8 cellular contexts compared by ENCODE assay signal in genomic region chr17:78172284-78173024, GRCh38. TPM values are rescaled to one million over a fixed set of nuclear protein-coding genes. Genes with fewer than 3 reads are reported as not detected.
DNase-seq lines count a peak whose midpoint lies in the region; ATAC-seq, FAIRE-seq and TF ChIP-seq lines count a peak whose summit lies in the region.

No MANE protein-coding gene starts in this region.

- no peak overlapping the region for H3K4me2 ChIP-seq in endothelial cell of umbilical vein (ENCODE audit: insufficient read depth, low read length)

- CTCF ChIA-PET in endothelial cell of umbilical vein (lab: Charles Lee), result interaction anchor here (1.2 kb wide), 2 partner anchors 60 to 88 kb away, joined by 4 to 6 read pairs; no protein-coding TSS in a partner anchor

- H3K4me1 ChIP-seq in endothelial cell of umbilical vein (ENCODE audit: control insufficient read depth, extremely low read depth, insufficient read depth, low read length), result peaks cover 10% of the 10 kb centered on the region
- peaks cover 11% of the 10 kb centered on the region for H3K4me1 ChIP-seq in rectal smooth muscle tissue (ENCODE audit: control insufficient read depth, insufficient read depth, low read length)

- peaks cover 0 to 6% of the 10 kb centered on the region in 2 experiments for H3K36me3 ChIP-seq in endothelial cell of umbilical vein (ENCODE audit: control insufficient read depth in 2 of 2, extremely low read depth in 1 of 2, insufficient read depth in 2 of 2, low read length in 2 of 2)
- H3K36me3 ChIP-seq in rectal smooth muscle tissue (ENCODE audit: control insufficient read depth, insufficient read depth, low read length), result peaks cover 4% of the 10 kb centered on the region

- H3K79me2 ChIP-seq in endothelial cell of umbilical vein (ENCODE audit: control insufficient read depth, insufficient read depth, low read length), result no peaks in the 10 kb centered on the region

- H4K20me1 ChIP-seq in endothelial cell of umbilical vein (replicated peaks; ENCODE audit: control insufficient read depth, extremely low read depth, insufficient read depth, low read length), result no peaks in the 10 kb centered on the region

- BruUV-seq in endothelial cell of umbilical vein (replicated peaks; lab: Mats Ljungman, UMichigan), result no TSS peak

- ATAC-seq in HG03469 (IDR thresholded peaks at IDR 0.05; ENCODE audit: unreplicated experiment) (no peak), HG02642 (IDR thresholded peaks at IDR 0.05; ENCODE audit: poor library complexity, unreplicated experiment) (no peak)

- DNase-seq in NCI-H526 treated with DMSO at 0.1 percent for 48 hours (lab: John Stamatoyannopoulos, UW) (peak; percentile 17), endothelial cell of umbilical vein (ENCODE audit: low read depth, low spot score) (peak; percentile 21), germinal center (ENCODE audit: low spot score) (no peak)
- no peak for DNase-seq in stimulated activated CD4-positive, alpha-beta T cell treated with anti-CD3 and anti-CD28 coated beads, Interleukin-12 subunit alpha, Interleukin-12 subunit beta, amount 100 ng/mL, for 4 hours

- POLR2A ChIA-PET in endothelial cell of umbilical vein (lab: Charles Lee), result no interaction called here

- dilution Hi-C loops in endothelial cell of umbilical vein (cut with MboI; ENCODE audit: extremely low pct_ligation_motif_present, low sequenced_read_pairs), result no loop called here

- H3K27ac ChIP-seq in endothelial cell of umbilical vein (ENCODE audit: insufficient read depth, low read depth, low read length), result no peak overlapping the region
- peak overlapping the region; percentile 47 for H3K27ac ChIP-seq in rectal smooth muscle tissue (ENCODE audit: low read depth, low read length)

- no peaks in the 10 kb centered on the region for H3K9me3 ChIP-seq in endothelial cell of umbilical vein (replicated peaks; ENCODE audit: control insufficient read depth, insufficient read depth, low read length)

- H2AFZ ChIP-seq in endothelial cell of umbilical vein (ENCODE audit: low read depth, low read length), result no peak overlapping the region

- H3K9ac ChIP-seq in endothelial cell of umbilical vein (replicated peaks; ENCODE audit: extremely low read depth, insufficient read depth, low read length), result no peak overlapping the region
- no peak overlapping the region for H3K9ac ChIP-seq in rectal smooth muscle tissue (ENCODE audit: low read length)

- TF ChIP-seq POLR2A in GM18526 (IDR thresholded peaks at IDR 0.05; ENCODE audit: extremely low read depth, insufficient read length), result peak; percentile 18
- no peak for TF ChIP-seq POLR2A in endothelial cell of umbilical vein (IDR thresholded peaks at IDR 0.05; ENCODE audit: low read depth, low read length)

- H3K4me3 ChIP-seq in endothelial cell of umbilical vein (replicated peaks in 1 of 3; ENCODE audit: insufficient read depth in 1 of 3, low read depth in 1 of 3, low read length in 3 of 3) (no peak overlapping the region), rectal smooth muscle tissue (ENCODE audit: low read length) (no peak overlapping the region)

- H3K27me3 ChIP-seq in endothelial cell of umbilical vein (ENCODE audit: control insufficient read depth in 2 of 2, insufficient read depth in 2 of 2, low read length in 2 of 2) (no peaks in the 10 kb centered on the region), rectal smooth muscle tissue (ENCODE audit: control insufficient read depth, insufficient read depth, low read length) (no peaks in the 10 kb centered on the region)

- H3K9me1 ChIP-seq in endothelial cell of umbilical vein (replicated peaks; ENCODE audit: control insufficient read depth, extremely low read depth, insufficient read depth, low read length), result no peaks in the 10 kb centered on the region

- intact Hi-C loops in endothelial cell of umbilical vein (cut with micrococcal nuclease), result no loop called here

- no peak for FAIRE-seq in endothelial cell of umbilical vein (lab: Jason Lieb, UNC)

- TF ChIP-seq CTCF in endothelial cell of umbilical vein (IDR thresholded peaks at IDR 0.05; ENCODE audit: extremely low read depth in 1 of 2, insufficient read depth in 1 of 2, low read depth in 1 of 2, low read length in 2 of 2), result no peak

TF ChIP-seq in endothelial cell of umbilical vein, 7 proteins besides CTCF, POLR2A, EP300 and RAD21:
- TF ChIP-seq FOS (IDR thresholded peaks at IDR 0.05; ENCODE audit: borderline replicate concordance, insufficient read depth, low read length) (no peak), POLR2AphosphoS5 (IDR thresholded peaks at IDR 0.05; ENCODE audit: insufficient read depth, low read depth, low read length) (peak; percentile 18)
TF ChIP-seq in endothelial cell of umbilical vein: peak in this region for 1.

RNA-seq across cellular contexts. Expression of gene SYNGR2, which starts 4.1 kb away (rescaled TPM):
- total RNA-seq in endothelial cell of umbilical vein, result 58.6 and 65.9 TPM in 2 replicates
- polyA plus RNA-seq in endothelial cell of umbilical vein, result 281 and 431 TPM in 2 replicates
- 97.5 and 128 TPM in 2 replicates for polyA plus RNA-seq in endothelial cell of umbilical vein (2011; cell fraction: cytosol; rRNA removed)
- polyA plus RNA-seq in endothelial cell of umbilical vein (2011; cell fraction: nucleus; rRNA removed), result 46.6 and 51.0 TPM in 2 replicates
- 63.4 and 110 TPM in 2 replicates for polyA plus RNA-seq in endothelial cell of umbilical vein (2012)
- 144 and 146 TPM in 2 replicates for polyA minus RNA-seq in endothelial cell of umbilical vein
- 62.3 TPM for polyA minus RNA-seq in endothelial cell of umbilical vein (2011; cell fraction: cytosol; rRNA and poly(A)+ RNA removed)
- polyA minus RNA-seq in endothelial cell of umbilical vein (2011; cell fraction: nucleus; rRNA and poly(A)+ RNA removed), result 15.9 and 17.9 TPM in 2 replicates

RNA-seq across cellular contexts. Expression of gene TK1, which starts 14.4 kb away (rescaled TPM):
- total RNA-seq in endothelial cell of umbilical vein, result 110 and 111 TPM in 2 replicates
- 159 and 174 TPM in 2 replicates for polyA plus RNA-seq in endothelial cell of umbilical vein
- polyA plus RNA-seq in endothelial cell of umbilical vein (2011; cell fraction: cytosol; rRNA removed), result 132 and 151 TPM in 2 replicates
- 73.7 and 83.5 TPM in 2 replicates for polyA plus RNA-seq in endothelial cell of umbilical vein (2011; cell fraction: nucleus; rRNA removed)
- polyA plus RNA-seq in endothelial cell of umbilical vein (2012), result 55.8 and 72.4 TPM in 2 replicates
- 65.8 and 76.3 TPM in 2 replicates for polyA minus RNA-seq in endothelial cell of umbilical vein
- 114 TPM for polyA minus RNA-seq in endothelial cell of umbilical vein (2011; cell fraction: cytosol; rRNA and poly(A)+ RNA removed)
- polyA minus RNA-seq in endothelial cell of umbilical vein (2011; cell fraction: nucleus; rRNA and poly(A)+ RNA removed), result 23.5 and 26.9 TPM in 2 replicates

RNA-seq across cellular contexts. Expression of gene AFMID, which starts 14.7 kb away (rescaled TPM):
- 33.5 and 46.3 TPM in 2 replicates for total RNA-seq in endothelial cell of umbilical vein
- polyA plus RNA-seq in endothelial cell of umbilical vein, result 39.0 and 42.9 TPM in 2 replicates
- polyA plus RNA-seq in endothelial cell of umbilical vein (2011; cell fraction: cytosol; rRNA removed), result 51.2 and 56.3 TPM in 2 replicates
- 41.7 and 57.7 TPM in 2 replicates for polyA plus RNA-seq in endothelial cell of umbilical vein (2011; cell fraction: nucleus; rRNA removed)
- 38.3 and 56.8 TPM in 2 replicates for polyA plus RNA-seq in endothelial cell of umbilical vein (2012)
- 41.5 and 53.4 TPM in 2 replicates for polyA minus RNA-seq in endothelial cell of umbilical vein
- polyA minus RNA-seq in endothelial cell of umbilical vein (2011; cell fraction: cytosol; rRNA and poly(A)+ RNA removed), result 21.1 TPM
- polyA minus RNA-seq in endothelial cell of umbilical vein (2011; cell fraction: nucleus; rRNA and poly(A)+ RNA removed), result 11.2 and 16.5 TPM in 2 replicates

RNA-seq across cellular contexts. Expression of gene C17orf99, which starts 26.3 kb away (rescaled TPM):
- not detected in 2 replicates for total RNA-seq in endothelial cell of umbilical vein
- polyA plus RNA-seq in endothelial cell of umbilical vein, result not detected in 2 replicates
- not detected in 2 replicates for polyA plus RNA-seq in endothelial cell of umbilical vein (2011; cell fraction: cytosol; rRNA removed)
- not detected in 2 replicates for polyA plus RNA-seq in endothelial cell of umbilical vein (2011; cell fraction: nucleus; rRNA removed)
- polyA plus RNA-seq in endothelial cell of umbilical vein (2012), result not detected in 2 replicates
- not detected in 2 replicates for polyA minus RNA-seq in endothelial cell of umbilical vein
- not detected for polyA minus RNA-seq in endothelial cell of umbilical vein (2011; cell fraction: cytosol; rRNA and poly(A)+ RNA removed)
- polyA minus RNA-seq in endothelial cell of umbilical vein (2011; cell fraction: nucleus; rRNA and poly(A)+ RNA removed), result not detected in 2 replicates

RNA-seq across cellular contexts. Expression of gene BIRC5, which starts 41.6 kb away (rescaled TPM):
- total RNA-seq in endothelial cell of umbilical vein, result 74.6 and 85.8 TPM in 2 replicates
- polyA plus RNA-seq in endothelial cell of umbilical vein, result 26.3 and 32.8 TPM in 2 replicates
- 32.8 and 37.5 TPM in 2 replicates for polyA plus RNA-seq in endothelial cell of umbilical vein (2011; cell fraction: cytosol; rRNA removed)
- 17.7 and 25.5 TPM in 2 replicates for polyA plus RNA-seq in endothelial cell of umbilical vein (2011; cell fraction: nucleus; rRNA removed)
- 29.7 and 51.2 TPM in 2 replicates for polyA plus RNA-seq in endothelial cell of umbilical vein (2012)
- 25.2 and 42.4 TPM in 2 replicates for polyA minus RNA-seq in endothelial cell of umbilical vein
- 60.3 TPM for polyA minus RNA-seq in endothelial cell of umbilical vein (2011; cell fraction: cytosol; rRNA and poly(A)+ RNA removed)
- polyA minus RNA-seq in endothelial cell of umbilical vein (2011; cell fraction: nucleus; rRNA and poly(A)+ RNA removed), result 10.7 and 21.0 TPM in 2 replicates

Comparison
In these comparisons a context has a peak if more than half of its experiments do, and no peak if none do; other contexts are left out.
1. DNase-seq: peak in NCI-H526 treated with DMSO at 0.1 percent for 48 hours (single experiment) and endothelial cell of umbilical vein (single experiment); none in stimulated activated CD4-positive, alpha-beta T cell treated with anti-CD3 and anti-CD28 coated beads, Interleukin-12 subunit alpha, Interleukin-12 subunit beta, amount 100 ng/mL, for 4 hours (single experiment) and germinal center (single experiment).